In the genomic region with DNA sequence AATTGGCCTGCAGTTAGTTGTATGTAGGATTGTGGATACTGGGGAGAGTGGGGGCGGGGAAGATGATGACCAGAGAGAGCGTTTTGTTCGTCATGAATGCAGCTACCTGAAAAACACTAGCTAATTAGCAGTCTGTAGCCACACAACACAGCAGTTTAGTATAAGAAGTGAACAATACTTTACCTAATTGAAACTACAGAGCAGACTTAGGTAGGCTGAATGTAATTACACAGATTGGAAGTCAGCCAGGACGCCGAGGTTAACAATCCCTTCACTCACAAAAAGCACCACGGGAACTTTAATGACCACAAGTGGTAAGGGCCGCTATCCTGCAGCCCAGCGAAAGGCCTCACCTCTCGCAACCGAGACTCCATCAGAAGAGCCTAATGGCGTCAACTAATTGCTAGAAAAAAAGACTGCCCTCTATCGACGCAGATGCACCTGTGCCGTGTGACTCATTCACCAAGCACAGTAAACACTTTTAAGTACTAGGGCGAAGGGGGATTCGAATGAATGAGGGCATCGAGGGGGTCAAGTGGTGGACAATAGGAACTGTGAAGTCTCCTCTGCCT, we compare ENCODE assay signal across 24 cellular contexts.
A peak's percentile ranks its signal among the peaks of the same experiment; 100 is the strongest.
DNase-seq lines count a peak whose midpoint lies in the region; ATAC-seq and TF ChIP-seq lines count a peak whose summit lies in the region.
"Had no signal": no experiment of that assay in that cellular context is flagged by ENCODE, and none has a peak within 500 bp of the region (broad histone marks: within the 10 kb centered on the region; RNA-seq: fewer than 3 reads in every experiment).

No MANE protein-coding gene starts in this region.

- H2BK5ac ChIP-seq in trophoblast cell (ENCODE audit: low read depth, low read length, poor library complexity): no peak overlapping the region

- no peak overlapping the region for H3K4me3 Mint-ChIP-seq in WTC11
- H3K4me3 Mint-ChIP-seq: neural crest cell had no signal

- no peaks in the 10 kb centered on the region for H3K79me1 ChIP-seq in trophoblast cell (ENCODE audit: low read length)

- H2AK5ac ChIP-seq in trophoblast cell (ENCODE audit: low read length): no peak overlapping the region

- peaks cover 4% of the 10 kb centered on the region; the same call in 1 of the 2 replicates for H3K4me1 Mint-ChIP-seq in WTC11

- no CpG with 5 or more reads among the region's 17 CpGs for WGBS in trophoblast cell (ENCODE audit: extremely low coverage, insufficient coverage, insufficient read length)

- H2BK12ac ChIP-seq in trophoblast cell (ENCODE audit: low read length): no peak overlapping the region

- H3K36me3 ChIP-seq in kidney epithelial cell (ENCODE audit: control insufficient read depth, insufficient read depth, low read length): no peaks in the 10 kb centered on the region
- H3K36me3 ChIP-seq in osteoblast (ENCODE audit: insufficient read depth, low read length): no peaks in the 10 kb centered on the region
- no peaks in the 10 kb centered on the region for H3K36me3 ChIP-seq in trophoblast cell (ENCODE audit: control insufficient read depth in 1 of 2, insufficient read depth in 2 of 2, low read length in 2 of 2)
- H3K36me3 ChIP-seq: BLaER1, HAP-1 had no signal

- H3K36me3 Mint-ChIP-seq in WTC11: no peaks in the 10 kb centered on the region

- H3K27me3 Mint-ChIP-seq in WTC11 (ENCODE audit: low read depth): no peaks in the 10 kb centered on the region

- ATAC-seq in WTC11: peak; percentile 95
- ATAC-seq: activated CD4-positive, CD25-positive, alpha-beta regulatory T cell treated with anti-CD3 and anti-CD28 coated beads, Interleukin-2, amount 50 U/mL, for 24 hours; activated naive CD4-positive, alpha-beta T cell treated with anti-CD3 and anti-CD28 coated beads, Interleukin-2, amount 50 U/mL, for 72 hours had no signal

- no peak overlapping the region for H4K91ac ChIP-seq in trophoblast cell (ENCODE audit: low read depth, low read length)

- H4K20me1 ChIP-seq in osteoblast (ENCODE audit: insufficient read depth, low read length): no peaks in the 10 kb centered on the region
- H4K20me1 ChIP-seq: BLaER1 had no signal

- H3K4me1 ChIP-seq in osteoblast (ENCODE audit: insufficient read depth, low read length) (peaks cover 11% of the 10 kb centered on the region), trophoblast cell (ENCODE audit: control insufficient read depth in 1 of 2, insufficient read depth in 2 of 2, low read length in 2 of 2) (no peaks in the 10 kb centered on the region)
- H3K4me1 ChIP-seq: BLaER1, HAP-1, testis had no signal

- H3K4me3 ChIP-seq in kidney epithelial cell (ENCODE audit: low read depth, low read length) (no peak overlapping the region), osteoblast (ENCODE audit: insufficient read depth, low read length) (no peak overlapping the region), trophoblast cell (ENCODE audit: low read depth, low read length) (no peak overlapping the region)
- H3K4me3 ChIP-seq: BLaER1, HAP-1, hepatocyte, SK-N-MC, testis had no signal

- TF ChIP-seq CTCF in WTC11 (IDR thresholded peaks at IDR 0.05): no peak; the same call in 1 of the 2 replicates
- peak; percentile 23 for TF ChIP-seq CTCF in kidney epithelial cell (IDR thresholded peaks at IDR 0.05; ENCODE audit: insufficient read depth, low read length, poor library complexity, severe bottlenecking)
- TF ChIP-seq CTCF in osteoblast (IDR thresholded peaks at IDR 0.05; ENCODE audit: extremely low read depth, low read depth, low read length): no peak

- H3K9me3 Mint-ChIP-seq in WTC11: no peaks in the 10 kb centered on the region
- H3K9me3 Mint-ChIP-seq: neural crest cell had no signal

- CTCF ChIA-PET in WTC11 (lab: Charles Lee): no interaction called here

- no peak overlapping the region for H4K8ac ChIP-seq in trophoblast cell (ENCODE audit: low read depth, low read length)

- no peak overlapping the region for H2BK120ac ChIP-seq in trophoblast cell (ENCODE audit: insufficient read depth, low read length, poor library complexity)

- no peak overlapping the region for H3K9ac ChIP-seq in trophoblast cell (ENCODE audit: low read length)
- H3K9ac ChIP-seq: BLaER1, KMS-11 had no signal

- H3K27ac ChIP-seq in osteoblast (ENCODE audit: low read depth, low read length): no peak overlapping the region
- no peak overlapping the region for H3K27ac ChIP-seq in trophoblast cell (ENCODE audit: low read depth, low read length)
- H3K27ac ChIP-seq: BLaER1, hepatocyte, KMS-11, SK-N-MC, testis had no signal

- H2AFZ ChIP-seq in osteoblast (ENCODE audit: low read length) (no peak overlapping the region), trophoblast cell (ENCODE audit: insufficient read depth, low read length, poor library complexity) (no peak overlapping the region)
- H2AFZ ChIP-seq: hepatocyte had no signal

- no peak overlapping the region for H3K18ac ChIP-seq in trophoblast cell (ENCODE audit: low read length)

- DNase-seq in DMS 273 (lab: John Stamatoyannopoulos, UW; ENCODE audit: unreplicated experiment) (peak; percentile 3), DMS 273 treated with DMSO at 0.1 percent for 48 hours (lab: John Stamatoyannopoulos, UW) (no peak), NCI-H1105 treated with DMSO at 0.1 percent for 48 hours (lab: John Stamatoyannopoulos, UW) (peak; percentile 94), WTC11 (ENCODE audit: low spot score) (peak; percentile 28), kidney epithelial cell (ENCODE audit: low read depth) (no peak), dedifferentiated amniotic fluid mesenchymal stem cell (ENCODE audit: extremely low spot score) (no peak), osteoblast (ENCODE audit: insufficient read length, low spot score, missing footprints) (no peak), trophoblast cell (no peak)
- DNase-seq: 8988T; activated CD8-positive, alpha-beta memory T cell treated with anti-CD3 and anti-CD28 coated beads for 24 hours; DMS79; foreskin fibroblast; midbrain; NCI-H1092; NCI-H524; testis had no signal

- H4K12ac ChIP-seq in trophoblast cell (ENCODE audit: low read depth, low read length): no peak overlapping the region

- no peak overlapping the region for H3K23ac ChIP-seq in trophoblast cell (ENCODE audit: low read length)

- H3K4me2 ChIP-seq in osteoblast (ENCODE audit: insufficient read depth, low read length) (no peak overlapping the region), trophoblast cell (ENCODE audit: low read length) (no peak overlapping the region)
- H3K4me2 ChIP-seq: BLaER1, hepatocyte, KMS-11 had no signal

- H3K27me3 ChIP-seq in kidney epithelial cell (ENCODE audit: control insufficient read depth, insufficient read depth, low read length) (no peaks in the 10 kb centered on the region), osteoblast (ENCODE audit: insufficient read depth, low read length) (no peaks in the 10 kb centered on the region), trophoblast cell (ENCODE audit: insufficient read depth, low read length) (no peaks in the 10 kb centered on the region)
- H3K27me3 ChIP-seq: BLaER1, hepatocyte, testis had no signal

- POLR2A ChIA-PET in WTC11 (lab: Charles Lee): no interaction called here

- H3K79me2 ChIP-seq in osteoblast (ENCODE audit: insufficient read depth, low read length): no peaks in the 10 kb centered on the region
- H3K79me2 ChIP-seq in trophoblast cell (ENCODE audit: control insufficient read depth, insufficient read depth, low read length, poor library complexity): no peaks in the 10 kb centered on the region
- H3K79me2 ChIP-seq: hepatocyte had no signal

- H3K9me3 ChIP-seq in osteoblast (ENCODE audit: low read depth, low read length) (no peaks in the 10 kb centered on the region), trophoblast cell (ENCODE audit: insufficient read depth, low read depth, low read length) (no peaks in the 10 kb centered on the region)
- H3K9me3 ChIP-seq: BLaER1, HAP-1, testis had no signal

- no peak overlapping the region for H3K27ac Mint-ChIP-seq in WTC11

- H3K14ac ChIP-seq in trophoblast cell (ENCODE audit: low read length): no peak overlapping the region

- no peak overlapping the region for H3K4ac ChIP-seq in trophoblast cell (ENCODE audit: low read depth, low read length)

TF ChIP-seq in WTC11, 78 proteins besides CTCF, POLR2A, EP300 and RAD21:
- TF ChIP-seq ZBTB21 (CRISPR knock-in tag; IDR thresholded peaks at IDR 0.05; ENCODE audit: borderline replicate concordance) (no peak), FOXK1 (CRISPR knock-in tag; IDR thresholded peaks at IDR 0.05) (no peak), NFYB (CRISPR knock-in tag; conservative IDR thresholded peaks at IDR 0.05; ENCODE audit: low read depth) (no peak), JAZF1 (CRISPR knock-in tag; IDR thresholded peaks at IDR 0.05) (no peak), NR3C1 (CRISPR knock-in tag; conservative IDR thresholded peaks at IDR 0.05; ENCODE audit: low read depth) (no peak), FOXJ3 (CRISPR knock-in tag; IDR thresholded peaks at IDR 0.05; ENCODE audit: borderline replicate concordance) (no peak), CREM (CRISPR knock-in tag; IDR thresholded peaks at IDR 0.05) (no peak)
- TF ChIP-seq, protein P1, sequence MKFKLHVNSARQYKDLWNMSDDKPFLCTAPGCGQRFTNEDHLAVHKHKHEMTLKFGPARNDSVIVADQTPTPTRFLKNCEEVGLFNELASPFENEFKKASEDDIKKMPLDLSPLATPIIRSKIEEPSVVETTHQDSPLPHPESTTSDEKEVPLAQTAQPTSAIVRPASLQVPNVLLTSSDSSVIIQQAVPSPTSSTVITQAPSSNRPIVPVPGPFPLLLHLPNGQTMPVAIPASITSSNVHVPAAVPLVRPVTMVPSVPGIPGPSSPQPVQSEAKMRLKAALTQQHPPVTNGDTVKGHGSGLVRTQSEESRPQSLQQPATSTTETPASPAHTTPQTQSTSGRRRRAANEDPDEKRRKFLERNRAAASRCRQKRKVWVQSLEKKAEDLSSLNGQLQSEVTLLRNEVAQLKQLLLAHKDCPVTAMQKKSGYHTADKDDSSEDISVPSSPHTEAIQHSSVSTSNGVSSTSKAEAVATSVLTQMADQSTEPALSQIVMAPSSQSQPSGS (CRISPR knock-in tag; IDR thresholded peaks at IDR 0.05; ENCODE audit: borderline replicate concordance, low read depth): no peak
- TF ChIP-seq, protein P2, sequence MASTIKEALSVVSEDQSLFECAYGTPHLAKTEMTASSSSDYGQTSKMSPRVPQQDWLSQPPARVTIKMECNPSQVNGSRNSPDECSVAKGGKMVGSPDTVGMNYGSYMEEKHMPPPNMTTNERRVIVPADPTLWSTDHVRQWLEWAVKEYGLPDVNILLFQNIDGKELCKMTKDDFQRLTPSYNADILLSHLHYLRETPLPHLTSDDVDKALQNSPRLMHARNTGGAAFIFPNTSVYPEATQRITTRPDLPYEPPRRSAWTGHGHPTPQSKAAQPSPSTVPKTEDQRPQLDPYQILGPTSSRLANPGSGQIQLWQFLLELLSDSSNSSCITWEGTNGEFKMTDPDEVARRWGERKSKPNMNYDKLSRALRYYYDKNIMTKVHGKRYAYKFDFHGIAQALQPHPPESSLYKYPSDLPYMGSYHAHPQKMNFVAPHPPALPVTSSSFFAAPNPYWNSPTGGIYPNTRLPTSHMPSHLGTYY (CRISPR knock-in tag; IDR thresholded peaks at IDR 0.05): no peak

Comparison
In these comparisons a context has a peak if more than half of its experiments do, and no peak if none do; other contexts are left out.
1. DNase-seq: peak in DMS 273 (single experiment), NCI-H1105 treated with DMSO at 0.1 percent for 48 hours (single experiment) and WTC11 (single experiment); none in DMS 273 treated with DMSO at 0.1 percent for 48 hours (single experiment), kidney epithelial cell (single experiment), dedifferentiated amniotic fluid mesenchymal stem cell (single experiment), osteoblast (single experiment) and trophoblast cell (0 of 2).